Comparison of ENCODE assay signal across 8 cellular contexts in the genomic region with DNA sequence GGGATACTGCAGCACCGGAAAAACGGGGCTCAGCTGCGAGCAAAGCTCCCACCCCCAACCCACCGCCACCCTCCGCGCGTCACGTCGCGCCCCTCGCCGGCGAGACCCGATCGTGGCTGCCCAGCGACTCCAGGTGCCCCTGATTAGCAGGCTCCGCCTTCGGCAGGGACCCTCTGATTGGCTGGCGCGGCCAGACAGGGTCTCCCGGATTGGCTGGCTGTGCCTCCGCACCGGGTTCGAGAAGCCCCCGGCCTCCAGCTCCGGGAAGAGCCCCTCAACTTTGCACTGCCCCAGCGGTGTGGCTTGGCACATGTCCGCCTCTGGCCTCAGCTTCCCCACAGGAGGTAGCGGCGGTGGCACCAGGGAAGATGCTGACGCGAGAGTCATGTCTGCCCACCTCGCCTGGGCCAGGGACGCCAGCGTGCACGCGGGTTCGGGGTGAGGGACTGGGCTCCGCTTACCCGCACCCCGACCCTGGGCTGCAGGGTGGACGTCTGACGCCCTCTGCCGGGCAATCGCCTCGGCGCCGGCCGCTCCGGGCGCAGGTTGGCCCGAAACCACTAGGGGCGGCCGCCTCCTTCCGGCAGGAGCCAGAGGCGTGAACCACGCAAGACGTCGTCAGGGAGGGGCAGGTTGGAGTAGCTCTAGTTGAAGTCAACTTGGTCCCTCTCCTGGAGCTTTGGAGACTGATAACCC. TPM values are rescaled to one million over a fixed set of nuclear protein-coding genes. Genes with fewer than 3 reads are reported as not detected.
A peak's percentile ranks its signal among the peaks of the same experiment; 100 is the strongest.
DNase-seq lines count a peak whose midpoint lies in the region; ATAC-seq, FAIRE-seq and TF ChIP-seq lines count a peak whose summit lies in the region.

No MANE protein-coding gene starts in this region.

- H2BK12ac ChIP-seq in H1 (ENCODE audit: low read depth, low read length), result peak overlapping the region; percentile 62

- no peak overlapping the region for H2BK120ac ChIP-seq in H1 (replicated peaks; ENCODE audit: low read depth, low read length)

- peak overlapping the region; percentile 76; the same call in 1 of the 2 replicates for H2AFZ ChIP-seq in H1 (ENCODE audit: low read length)

- H3K9ac ChIP-seq in H1 (replicated peaks in 1 of 4; ENCODE audit: extremely low read depth in 1 of 4, low read depth in 3 of 4, low read length in 3 of 4), result peak overlapping the region in 2 of 4 experiments; percentile 22 to 38; a peak in 3 of 7 replicates

- no peak overlapping the region for H2BK20ac ChIP-seq in H1 (ENCODE audit: low read length)

- H2BK5ac ChIP-seq in H1 (ENCODE audit: low read depth, low read length), result peak overlapping the region; percentile 95; the same call in 1 of the 2 replicates

- no peak overlapping the region for H3K4ac ChIP-seq in H1 (replicated peaks; ENCODE audit: insufficient read length, low read depth, low read length)

- peaks cover 18 to 21% of the 10 kb centered on the region in 2 experiments for H4K20me1 ChIP-seq in H1 (replicated peaks in 1 of 2; ENCODE audit: control insufficient read depth in 1 of 2, insufficient read depth in 2 of 2, low read length in 2 of 2)

- peak overlapping the region; percentile 6 to 82 for H3K4me2 ChIP-seq in H1 (ENCODE audit: insufficient read depth in 1 of 2, low read depth in 2 of 2, low read length in 2 of 2)

- H2AK5ac ChIP-seq in H1 (ENCODE audit: low read depth, low read length), result no peak overlapping the region

- CTCF ChIA-PET in H1 (lab: Charles Lee; ENCODE audit: partially characterized antibody), result interaction anchor here (0.6 to 18.2 kb wide), 52 partner anchors 14 to 332 kb away, joined by 3 to 363 read pairs (median 4); partner anchors contain the start of genes CFAP251, HPD, PSMD9 and SETD1B

- 3% methylated on average over 56 of the region's 59 CpGs; no CpG with 5 or more reads in 1 of the 2 experiments for WGBS in H1 (ENCODE audit: extremely low coverage in 1 of 2, insufficient coverage in 1 of 2, insufficient read length in 1 of 2, insufficient replicate concordance in 2 of 2, low coverage in 1 of 2, low lambda C conversion rate in 2 of 2, missing lambda C conversion rate in 1 of 2), 2 experiments
- WGBS in mesodermal cell (ENCODE audit: insufficient coverage in 2 of 2), 2 experiments, result 0% methylated on average over 40 to 52 of the region's 59 CpGs

- H3K4me3 ChIP-seq in H1 (ENCODE audit: extremely low read depth in 1 of 4, insufficient read depth in 2 of 4, low read depth in 3 of 4, low read length in 4 of 4) (peak overlapping the region; percentile 60 to 91 (median 66)), mesodermal cell (ENCODE audit: extremely low read depth, insufficient read depth, low read length, poor library complexity, severe bottlenecking) (peak overlapping the region; percentile 58)

- no peak for FAIRE-seq in H1 (lab: Jason Lieb, UNC)

- no peak overlapping the region for H3K14ac ChIP-seq in H1 (ENCODE audit: insufficient read length)

- peak; percentile 85 to 91 for TF ChIP-seq RAD21 in H1 (IDR thresholded peaks at IDR 0.05 in 1 of 2, conservative IDR thresholded peaks at IDR 0.05 in 1 of 2; ENCODE audit: low read depth in 2 of 2, low read length in 2 of 2)

- TF ChIP-seq EP300 in H1 (IDR thresholded peaks at IDR 0.05; ENCODE audit: borderline replicate concordance in 1 of 2, low read depth in 2 of 2, low read length in 2 of 2), result peak; percentile 34 to 40; a peak in 2 of 3 replicates

- no peak overlapping the region for H3K23ac ChIP-seq in H1 (ENCODE audit: insufficient read length)

- peaks cover 6% of the 10 kb centered on the region; the same call in 1 of the 2 replicates for H3K23me2 ChIP-seq in H1 (ENCODE audit: low read depth, low read length)

- peaks cover 0 to 5% (median 1%) of the 10 kb centered on the region in 4 experiments; a peak in 2 of 7 replicates for H3K27me3 ChIP-seq in H1 (replicated peaks in 1 of 4; ENCODE audit: control insufficient read depth in 3 of 4, extremely low read depth in 1 of 4, insufficient read depth in 3 of 4, low read length in 3 of 4)

- peak in 2 of 3 experiments; percentile 100; a peak in 3 of 4 replicates for TF ChIP-seq CTCF in H1 (IDR thresholded peaks at IDR 0.05; ENCODE audit: control extremely low read depth in 1 of 3, insufficient read depth in 1 of 3, low read depth in 1 of 3, low read length in 3 of 3)

- H4K5ac ChIP-seq in H1 (ENCODE audit: insufficient read length, low read depth, low read length), result peak overlapping the region; percentile 95

- DNase-seq in CD1c-positive myeloid dendritic cell (ENCODE audit: extremely low spot score) (peak; percentile 97), NK-92 (lab: John Stamatoyannopoulos, UW; ENCODE audit: unreplicated experiment) (peak; percentile 39), H1 (ENCODE audit: low read depth in 1 of 2, low spot score in 2 of 2) (peak; percentile 87 to 98)
- peak; percentile 89 to 90 for DNase-seq in activated CD8-positive, alpha-beta memory T cell treated with anti-CD3 and anti-CD28 coated beads for 4 hours (ENCODE audit: low read depth in 2 of 2)
- peak; percentile 92 to 95 for DNase-seq in stimulated activated CD8-positive, alpha-beta memory T cell treated with anti-CD3 and anti-CD28 coated beads, Interleukin-15, amount 100 ng/mL, for 48 hours (ENCODE audit: low read depth in 2 of 2)

- no peak; a peak in 1 of 3 replicates for TF ChIP-seq POLR2A in H1 (IDR thresholded peaks at IDR 0.05; ENCODE audit: control extremely low read depth in 1 of 2, low read depth in 2 of 2, low read length in 2 of 2)

- H3K4me1 ChIP-seq in H1 (replicated peaks in 1 of 4; ENCODE audit: control insufficient read depth in 3 of 4, insufficient read depth in 4 of 4, low read length in 3 of 4), result peaks cover 11 to 38% (median 24%) of the 10 kb centered on the region in 4 experiments
- H3K4me1 ChIP-seq in mesodermal cell (ENCODE audit: control insufficient read depth, insufficient read depth, low read length, poor library complexity, severe bottlenecking), result peaks cover 66% of the 10 kb centered on the region

- H4K8ac ChIP-seq in H1 (ENCODE audit: extremely low read depth, insufficient read depth, low read length), result peak overlapping the region; percentile 91; the same call in 1 of the 2 replicates

- H3K56ac ChIP-seq in H1 (replicated peaks; ENCODE audit: insufficient read length, low read depth, low read length), result peak overlapping the region; percentile 91

- H3K79me2 ChIP-seq in H1 (ENCODE audit: control insufficient read depth in 1 of 2, insufficient read depth in 2 of 2, low read length in 2 of 2), result peaks cover 0 to 17% of the 10 kb centered on the region in 2 experiments; a peak in 1 of 4 replicates

- no peaks in the 10 kb centered on the region for H3K9me3 ChIP-seq in H1 (ENCODE audit: insufficient read depth in 2 of 2, low read depth in 1 of 2, low read length in 1 of 2)
- no peaks in the 10 kb centered on the region for H3K9me3 ChIP-seq in mesodermal cell (ENCODE audit: control insufficient read depth, low read length)

- H3K27ac ChIP-seq in H1 (ENCODE audit: low read depth, low read length) (no peak overlapping the region), mesodermal cell (ENCODE audit: low read depth, low read length, severe bottlenecking) (peak overlapping the region; percentile 80)

- POLR2A ChIA-PET in H1 (lab: Charles Lee; ENCODE audit: partially characterized antibody), result interaction anchor here (0.5 to 34.9 kb wide), 17 partner anchors 6 to 582 kb away, joined by 3 to 958 read pairs (median 5); partner anchors contain the start of genes PSMD9, RHOF and SETD1B

- ATAC-seq in GM19372 (IDR thresholded peaks at IDR 0.05; ENCODE audit: low read depth, unreplicated experiment), result peak; percentile 53
- peak; percentile 54 for ATAC-seq in HG03520 (IDR thresholded peaks at IDR 0.05; ENCODE audit: unreplicated experiment)

- H3K79me1 ChIP-seq in H1 (ENCODE audit: low read depth, low read length), result 0 out of 2 replicates have a peak, but pooled peaks cover 10% of the 10 kb centered on the region

- peak overlapping the region; percentile 93; the same call in 1 of the 2 replicates for H2BK15ac ChIP-seq in H1 (ENCODE audit: low read length)

- peak overlapping the region; percentile 76 for H3K18ac ChIP-seq in H1 (ENCODE audit: extremely low read depth, low read length)

- peak overlapping the region; percentile 97 for H4K91ac ChIP-seq in H1 (replicated peaks; ENCODE audit: insufficient read length, low read length)

- H3K36me3 ChIP-seq in H1 (ENCODE audit: control insufficient read depth in 2 of 4, insufficient read depth in 4 of 4, low read length in 3 of 4) (peaks cover 0 to 12% (median 3%) of the 10 kb centered on the region in 4 experiments; a peak in 4 of 8 replicates), mesodermal cell (ENCODE audit: control insufficient read depth, insufficient read depth, low read length) (peaks cover 19% of the 10 kb centered on the region)

TF ChIP-seq in H1, 55 proteins besides CTCF, POLR2A, EP300 and RAD21 (continues in another document):
- peak; percentile 59 for TF ChIP-seq POLR2AphosphoS5 (IDR thresholded peaks at IDR 0.05; ENCODE audit: low read depth, low read length)
- TF ChIP-seq PHF8 (conservative IDR thresholded peaks at IDR 0.05; ENCODE audit: low read depth, low read length), result peak; percentile 51
- TF ChIP-seq SRF (IDR thresholded peaks at IDR 0.05; ENCODE audit: low read depth, low read length), result 0 out of 2 replicates have a peak, but pooled peaks have one; percentile 7
- TF ChIP-seq RXRA (IDR thresholded peaks at IDR 0.05; ENCODE audit: insufficient read depth, low read depth, low read length), result no peak

RNA-seq across cellular contexts. Expression of gene RHOF, which starts 0.5 kb away (rescaled TPM):
- total RNA-seq in H1 (2021; fragmentation: NEBNext Ultra II Directional; extraction: Animal tissue kit (Norgen Biotek cat#: 25700)), result 31.0 and 31.9 TPM in 2 replicates
- polyA plus RNA-seq in H1 (2011; rRNA removed), result 23.8 and 33.2 TPM in 2 replicates
- 24.2 TPM for polyA plus RNA-seq in H1 (2011; cell fraction: cytosol; rRNA removed)
- 46.5 TPM for polyA plus RNA-seq in H1 (2011; cell fraction: nucleus; rRNA removed)
- polyA plus RNA-seq in H1 (2012, experiment 1 of 2), result 13.3 to 22.8 TPM (median 17.1 TPM) in 4 replicates
- polyA plus RNA-seq in H1 (2012, experiment 2 of 2), result 10.2 TPM
- polyA plus RNA-seq in H1 (2013, experiment 1 of 2), result 16.3 TPM
- 14.9 TPM for polyA plus RNA-seq in H1 (2013, experiment 2 of 2)
- 15.0 and 16.7 TPM in 2 replicates for polyA minus RNA-seq in H1 (2011; rRNA and poly(A)+ RNA removed)
- 27.1 TPM for polyA minus RNA-seq in H1 (2011; cell fraction: cytosol; rRNA and poly(A)+ RNA removed)
- 45.4 TPM for polyA minus RNA-seq in H1 (2011; cell fraction: nucleus; rRNA and poly(A)+ RNA removed)
- polyA plus RNA-seq in mesodermal cell (2013, experiment 1 of 2), result 21.6 TPM
- polyA plus RNA-seq in mesodermal cell (2013, experiment 2 of 2), result 20.1 TPM

RNA-seq across cellular contexts. Expression of gene SETD1B, which starts 9.8 kb away (rescaled TPM):
- total RNA-seq in H1 (2021; fragmentation: NEBNext Ultra II Directional; extraction: Animal tissue kit (Norgen Biotek cat#: 25700)), result 17.7 and 17.8 TPM in 2 replicates
- polyA plus RNA-seq in H1 (2011; rRNA removed), result 1.3 and 2.3 TPM in 2 replicates
- 1.2 TPM for polyA plus RNA-seq in H1 (2011; cell fraction: cytosol; rRNA removed)
- polyA plus RNA-seq in H1 (2011; cell fraction: nucleus; rRNA removed), result 4.1 TPM
- polyA plus RNA-seq in H1 (2012, experiment 1 of 2), result 6.5 to 10.1 TPM (median 8.7 TPM) in 4 replicates
- 4.9 TPM for polyA plus RNA-seq in H1 (2012, experiment 2 of 2)
- polyA plus RNA-seq in H1 (2013, experiment 1 of 2), result 6.6 TPM
- polyA plus RNA-seq in H1 (2013, experiment 2 of 2), result 5.8 TPM
- polyA minus RNA-seq in H1 (2011; rRNA and poly(A)+ RNA removed), result 1.5 and 2.3 TPM in 2 replicates
- polyA minus RNA-seq in H1 (2011; cell fraction: cytosol; rRNA and poly(A)+ RNA removed), result 5.3 TPM
- polyA minus RNA-seq in H1 (2011; cell fraction: nucleus; rRNA and poly(A)+ RNA removed), result 4.7 TPM
- polyA plus RNA-seq in mesodermal cell (2013, experiment 1 of 2), result 7.9 TPM
- 7.2 TPM for polyA plus RNA-seq in mesodermal cell (2013, experiment 2 of 2)

Comparison
In these comparisons a context has a peak if more than half of its experiments do, and no peak if none do; other contexts are left out.
1. DNase-seq: peak in every context shown above with its lines; median percentile 97 in CD1c-positive myeloid dendritic cell; 94 in stimulated activated CD8-positive, alpha-beta memory T cell treated with anti-CD3 and anti-CD28 coated beads, Interleukin-15, amount 100 ng/mL, for 48 hours; 92 in H1; 90 in activated CD8-positive, alpha-beta memory T cell treated with anti-CD3 and anti-CD28 coated beads for 4 hours; 39 in NK-92.